ENCODE assay signal across 10 cellular contexts in the genomic region with DNA sequence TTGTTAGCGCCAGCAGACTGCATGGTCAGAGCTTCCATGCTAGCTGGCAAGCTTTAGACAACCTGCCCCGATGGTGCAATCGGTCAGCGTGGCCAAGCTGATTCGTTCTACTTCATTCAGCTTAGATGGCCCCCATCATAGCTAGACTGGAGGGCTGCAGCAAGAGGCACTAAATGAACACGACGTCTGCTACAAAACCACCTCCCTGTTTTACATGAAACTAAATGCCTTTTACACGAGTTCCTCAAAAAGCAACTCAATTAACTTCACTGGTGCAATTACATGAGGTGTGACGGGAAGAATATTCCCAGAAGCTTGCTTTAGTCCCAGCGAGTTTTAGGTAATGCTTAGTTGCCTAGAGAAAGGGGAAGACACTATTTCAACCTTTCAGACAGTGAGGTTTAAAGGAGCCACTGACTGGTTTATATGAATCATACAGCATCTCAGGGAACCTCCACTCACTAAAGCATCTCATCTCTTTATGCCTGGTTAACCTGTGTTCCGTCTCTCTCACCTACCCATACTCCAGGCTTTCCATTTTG. TPM values are rescaled to one million over a fixed set of nuclear protein-coding genes. Genes with fewer than 3 reads are reported as not detected.
DNase-seq lines count a peak whose midpoint lies in the region; TF ChIP-seq lines count a peak whose summit lies in the region.
"Had no signal": no experiment of that assay in that cellular context is flagged by ENCODE, and none has a peak within 500 bp of the region (broad histone marks: within the 10 kb centered on the region; RNA-seq: fewer than 3 reads in every experiment).

No MANE protein-coding gene starts in this region.

- peaks cover 51% of the 10 kb centered on the region for H3K36me3 Mint-ChIP-seq in dendritic cell treated with granulocyte-macrophage colony-stimulating factor and Interleukin-4, amounts not matched to agents 40 ng/mL and 50 ng/mL, for 4 days (ENCODE audit: low read depth)
- peaks cover 54% of the 10 kb centered on the region for H3K36me3 Mint-ChIP-seq in stimulated activated naive CD8-positive, alpha-beta T cell treated with anti-CD3 and anti-CD28 coated beads, Interleukin-15, Interleukin-2, amounts not matched to agents 100 ng/mL and 50 ng/mL, for 24 hours (ENCODE audit: low read depth)

- peak overlapping the region; percentile 52 for H3K4me3 ChIP-seq in OCI-LY1 (ENCODE audit: low read depth, low read length, poor library complexity, severe bottlenecking)

- peak overlapping the region; percentile 96 for H3K27ac ChIP-seq in OCI-LY1 (ENCODE audit: low read depth, low read length, poor library complexity, severe bottlenecking)

- intact Hi-C loops in dendritic cell treated with granulocyte-macrophage colony-stimulating factor and Interleukin-4, amounts not matched to agents 40 ng/mL and 50 ng/mL, for 4 days (cut with micrococcal nuclease) = no loop called here

- peak overlapping the region; percentile 71 for H3K27ac Mint-ChIP-seq in dendritic cell treated with granulocyte-macrophage colony-stimulating factor and Interleukin-4, amounts not matched to agents 40 ng/mL and 50 ng/mL, for 4 days
- H3K27ac Mint-ChIP-seq in stimulated activated naive CD8-positive, alpha-beta T cell treated with anti-CD3 and anti-CD28 coated beads, Interleukin-15, Interleukin-2, amounts not matched to agents 100 ng/mL and 50 ng/mL, for 24 hours = peak overlapping the region; percentile 92

- no peak overlapping the region for H2AFZ ChIP-seq in OCI-LY1 (ENCODE audit: low read length)

- no peaks in the 10 kb centered on the region for H3K9me3 Mint-ChIP-seq in dendritic cell treated with granulocyte-macrophage colony-stimulating factor and Interleukin-4, amounts not matched to agents 40 ng/mL and 50 ng/mL, for 4 days
- H3K9me3 Mint-ChIP-seq in stimulated activated naive CD8-positive, alpha-beta T cell treated with anti-CD3 and anti-CD28 coated beads, Interleukin-15, Interleukin-2, amounts not matched to agents 100 ng/mL and 50 ng/mL, for 24 hours = no peaks in the 10 kb centered on the region
- H3K9me3 Mint-ChIP-seq: nephron had no signal

- peaks cover 79% of the 10 kb centered on the region for H3K4me1 ChIP-seq in OCI-LY1 (ENCODE audit: insufficient read depth, low read length, severe bottlenecking)

- H3K27me3 ChIP-seq in OCI-LY1 (ENCODE audit: insufficient read depth, low read length) = no peaks in the 10 kb centered on the region

- H4K20me1 ChIP-seq in OCI-LY1 (ENCODE audit: insufficient read depth, low read length) = no peaks in the 10 kb centered on the region

- peak; percentile 29 for DNase-seq in activated T-cell treated with anti-CD3 and anti-CD28 coated beads, Interleukin-2, amount 50 U/mL, for 1 hour
- DNase-seq in activated T-cell treated with anti-CD3 and anti-CD28 coated beads for 4 hours = no peak
- no peak for DNase-seq in NCI-H146 (lab: John Stamatoyannopoulos, UW)
- DNase-seq in GDM1 (lab: John Stamatoyannopoulos, UW) = no peak
- DNase-seq in dermis blood vessel endothelial cell = no peak
- DNase-seq: NCI-H82 had no signal

- no peaks in the 10 kb centered on the region for H3K9me3 ChIP-seq in OCI-LY1 (ENCODE audit: low read length)

- peaks cover 77% of the 10 kb centered on the region for H3K4me1 Mint-ChIP-seq in dendritic cell treated with granulocyte-macrophage colony-stimulating factor and Interleukin-4, amounts not matched to agents 40 ng/mL and 50 ng/mL, for 4 days (ENCODE audit: low read depth)
- H3K4me1 Mint-ChIP-seq in stimulated activated naive CD8-positive, alpha-beta T cell treated with anti-CD3 and anti-CD28 coated beads, Interleukin-15, Interleukin-2, amounts not matched to agents 100 ng/mL and 50 ng/mL, for 24 hours (ENCODE audit: low read depth) = peaks cover 92% of the 10 kb centered on the region

- H3K27me3 Mint-ChIP-seq in dendritic cell treated with granulocyte-macrophage colony-stimulating factor and Interleukin-4, amounts not matched to agents 40 ng/mL and 50 ng/mL, for 4 days = no peaks in the 10 kb centered on the region
- H3K27me3 Mint-ChIP-seq in stimulated activated naive CD8-positive, alpha-beta T cell treated with anti-CD3 and anti-CD28 coated beads, Interleukin-15, Interleukin-2, amounts not matched to agents 100 ng/mL and 50 ng/mL, for 24 hours = no peaks in the 10 kb centered on the region

- H3K36me3 ChIP-seq in OCI-LY1 (ENCODE audit: insufficient read depth, low read length) = peaks cover 29% of the 10 kb centered on the region

- H3K79me2 ChIP-seq in OCI-LY1 (ENCODE audit: insufficient read depth, low read length) = peaks cover 90% of the 10 kb centered on the region

- H3K9ac ChIP-seq in OCI-LY1 (ENCODE audit: low read length) = peak overlapping the region; percentile 58

- TF ChIP-seq CTCF in OCI-LY1 (IDR thresholded peaks at IDR 0.05; ENCODE audit: low read length) = no peak

- no peaks in the 10 kb centered on the region; the same call in 1 of the 2 replicates for H3F3A ChIP-seq in OCI-LY1 (ENCODE audit: insufficient read depth, low read length)

- peak overlapping the region; percentile 88 for H3K4me2 ChIP-seq in OCI-LY1 (ENCODE audit: low read length)

- H3K4me3 Mint-ChIP-seq in dendritic cell treated with granulocyte-macrophage colony-stimulating factor and Interleukin-4, amounts not matched to agents 40 ng/mL and 50 ng/mL, for 4 days = no peak overlapping the region
- peak overlapping the region; percentile 71 for H3K4me3 Mint-ChIP-seq in stimulated activated naive CD8-positive, alpha-beta T cell treated with anti-CD3 and anti-CD28 coated beads, Interleukin-15, Interleukin-2, amounts not matched to agents 100 ng/mL and 50 ng/mL, for 24 hours
- H3K4me3 Mint-ChIP-seq: nephron had no signal

- H3K9me2 ChIP-seq in OCI-LY1 (ENCODE audit: low read depth, low read length) = no peaks in the 10 kb centered on the region

RNA-seq across cellular contexts. Expression of gene NIN, which starts 8.4 kb away (rescaled TPM):
- total RNA-seq in dermis blood vessel endothelial cell = 45.6 and 49.1 TPM in 2 replicates

RNA-seq across cellular contexts. Expression of gene ABHD12B, which starts 49.3 kb away (rescaled TPM):
- not detected in 2 replicates for total RNA-seq in dermis blood vessel endothelial cell
